15 cellular contexts compared by ENCODE assay signal in the genomic region with DNA sequence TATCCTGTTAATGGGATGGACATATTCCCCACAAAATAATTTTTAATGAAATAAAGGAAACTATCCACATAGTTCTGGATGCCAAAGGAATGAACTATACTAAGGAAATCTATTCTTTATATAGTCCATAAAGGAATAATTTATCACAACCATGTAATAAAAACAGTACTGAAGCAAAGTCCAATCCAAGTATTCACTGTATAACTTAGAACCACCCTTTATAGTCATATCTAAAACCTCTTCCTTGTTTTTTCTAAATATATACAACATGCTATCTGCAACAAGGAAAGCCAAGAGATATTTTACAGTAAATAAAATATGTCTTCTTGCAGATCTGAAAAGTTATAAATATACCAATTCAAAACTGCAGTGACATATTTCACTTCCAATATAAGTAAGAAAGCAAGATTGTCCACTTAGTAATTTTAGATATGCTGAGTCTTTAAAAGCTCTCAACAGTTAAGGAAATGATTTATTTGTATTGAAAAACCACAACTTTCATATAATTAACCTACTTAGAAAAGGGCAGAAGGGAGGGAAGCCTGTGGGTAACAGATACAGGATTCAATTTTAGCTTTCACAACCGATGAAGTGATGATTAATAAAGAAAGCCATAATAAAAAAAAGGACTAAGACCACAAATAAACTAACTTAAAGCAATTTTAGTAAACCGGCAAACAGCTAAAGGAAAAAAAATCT. TPM values are rescaled to one million over a fixed set of nuclear protein-coding genes. Genes with fewer than 3 reads are reported as not detected.
DNase-seq lines count a peak whose midpoint lies in the region; ATAC-seq and TF ChIP-seq lines count a peak whose summit lies in the region.
"Had no signal": no experiment of that assay in that cellular context is flagged by ENCODE, and none has a peak within 500 bp of the region (broad histone marks: within the 10 kb centered on the region; RNA-seq: fewer than 3 reads in every experiment).

No MANE protein-coding gene starts in this region.

- H3K9ac ChIP-seq in duodenal mucosa (ENCODE audit: low read depth in 1 of 2, low read length in 2 of 2) (no peak overlapping the region), endodermal cell (ENCODE audit: extremely low read depth, low read length, poor library complexity, severe bottlenecking) (no peak overlapping the region)

- intact Hi-C loops in activated naive CD4-positive, alpha-beta T cell treated with anti-CD3 and anti-CD28 coated beads for 36 hours (cut with micrococcal nuclease), result loop anchor here (1.0 to 10.0 kb wide), 2 partner anchors 8 to 831 kb away; a partner anchor contains a TSS
- intact Hi-C loops in sciatic nerve (cut with DNase I), result no loop called here

- CTCF ChIA-PET in activated naive CD4-positive, alpha-beta T cell treated with anti-CD3 and anti-CD28 coated beads for 36 hours (lab: Charles Lee), result interaction anchor here (1.7 kb wide), 1 partner anchor 11 kb away, joined by 3 read pairs; no protein-coding TSS in a partner anchor

- H3K27ac Mint-ChIP-seq in activated naive CD4-positive, alpha-beta T cell treated with anti-CD3 and anti-CD28 coated beads, Interleukin-2, amount 50 U/mL, for 72 hours, result no peak overlapping the region
- no peak overlapping the region for H3K27ac Mint-ChIP-seq in activated naive CD4-positive, alpha-beta T cell treated with anti-CD3 and anti-CD28 coated beads for 36 hours
- no peak overlapping the region for H3K27ac Mint-ChIP-seq in endodermal cell

- DNase-seq in activated naive CD4-positive, alpha-beta T cell treated with anti-CD3 and anti-CD28 coated beads, Interleukin-2, amount 50 U/mL, for 72 hours (ENCODE audit: low spot score in 2 of 2), result no peak
- no peak for DNase-seq in activated naive CD4-positive, alpha-beta T cell treated with anti-CD3 and anti-CD28 coated beads for 36 hours
- DNase-seq in endodermal cell, result no peak
- DNase-seq in KG1 (lab: John Stamatoyannopoulos, UW), result no peak
- no peak for DNase-seq in sciatic nerve (ENCODE audit: low spot score)
- DNase-seq: ACHN, DMS 273 treated with DMSO at 0.1 percent for 48 hours, IMR-90, OCI-M1 had no signal

- no peak for TF ChIP-seq CTCF in endodermal cell (conservative IDR thresholded peaks at IDR 0.05)

- no peaks in the 10 kb centered on the region for H3K9me3 ChIP-seq in duodenal mucosa (ENCODE audit: control insufficient read depth in 1 of 2, low read length in 2 of 2)
- no peaks in the 10 kb centered on the region for H3K9me3 ChIP-seq in endodermal cell (ENCODE audit: control insufficient read depth, low read length)
- H3K9me3 ChIP-seq: neutrophil had no signal

- peaks cover 65% of the 10 kb centered on the region for H3K4me1 Mint-ChIP-seq in activated naive CD4-positive, alpha-beta T cell treated with anti-CD3 and anti-CD28 coated beads for 36 hours (ENCODE audit: low read depth)
- H3K4me1 Mint-ChIP-seq in endodermal cell, result no peaks in the 10 kb centered on the region

- H3K36me3 Mint-ChIP-seq in activated naive CD4-positive, alpha-beta T cell treated with anti-CD3 and anti-CD28 coated beads, Interleukin-2, amount 50 U/mL, for 72 hours, result no peaks in the 10 kb centered on the region
- peaks cover 6% of the 10 kb centered on the region for H3K36me3 Mint-ChIP-seq in activated naive CD4-positive, alpha-beta T cell treated with anti-CD3 and anti-CD28 coated beads for 36 hours (ENCODE audit: low read depth)
- H3K36me3 Mint-ChIP-seq in endodermal cell (ENCODE audit: low read depth), result no peaks in the 10 kb centered on the region

- WGBS in endodermal cell (ENCODE audit: insufficient coverage in 1 of 2, insufficient read length in 1 of 2), 2 experiments, result 80% methylated on average over 1 of the region's 2 CpGs; no CpG with 5 or more reads in 1 of the 2 experiments

- H3K36me3 ChIP-seq in duodenal mucosa (ENCODE audit: control insufficient read depth in 1 of 2, insufficient read depth in 2 of 2, low read length in 2 of 2) (peaks cover 0 to 6% of the 10 kb centered on the region in 2 donors), endodermal cell (ENCODE audit: control insufficient read depth, insufficient read depth, low read length) (no peaks in the 10 kb centered on the region)
- H3K36me3 ChIP-seq: neutrophil had no signal

- H3K27me3 ChIP-seq in duodenal mucosa (ENCODE audit: control insufficient read depth in 1 of 2, insufficient read depth in 2 of 2, low read length in 2 of 2) (no peaks in the 10 kb centered on the region), endodermal cell (ENCODE audit: control insufficient read depth, insufficient read depth, low read length, poor library complexity, severe bottlenecking) (peaks cover 2% of the 10 kb centered on the region)

- peak overlapping the region; percentile 6 to 37 for H3K4me3 ChIP-seq in duodenal mucosa (ENCODE audit: low read depth in 1 of 2, low read length in 2 of 2)
- H3K4me3 ChIP-seq in endodermal cell (ENCODE audit: low read length), result no peak overlapping the region
- H3K4me3 ChIP-seq: coronary artery, skin epidermis had no signal

- no peak overlapping the region for H3K4me3 Mint-ChIP-seq in activated naive CD4-positive, alpha-beta T cell treated with anti-CD3 and anti-CD28 coated beads for 36 hours
- H3K4me3 Mint-ChIP-seq in endodermal cell, result no peak overlapping the region

- H3K9me3 Mint-ChIP-seq in activated naive CD4-positive, alpha-beta T cell treated with anti-CD3 and anti-CD28 coated beads, Interleukin-2, amount 50 U/mL, for 72 hours, result no peaks in the 10 kb centered on the region
- no peaks in the 10 kb centered on the region for H3K9me3 Mint-ChIP-seq in activated naive CD4-positive, alpha-beta T cell treated with anti-CD3 and anti-CD28 coated beads for 36 hours
- H3K9me3 Mint-ChIP-seq in endodermal cell, result no peaks in the 10 kb centered on the region

- peaks cover 22 to 49% of the 10 kb centered on the region in 2 donors for H3K4me1 ChIP-seq in duodenal mucosa (ENCODE audit: control insufficient read depth in 1 of 2, insufficient read depth in 2 of 2, low read length in 2 of 2)
- H3K4me1 ChIP-seq in endodermal cell (ENCODE audit: control insufficient read depth, insufficient read depth, low read length), result no peaks in the 10 kb centered on the region

- peak; percentile 20 to 79 for ATAC-seq in activated naive CD4-positive, alpha-beta T cell treated with anti-CD3 and anti-CD28 coated beads, Interleukin-2, amount 50 U/mL, for 72 hours
- peak; percentile 58 for ATAC-seq in HG03460 (IDR thresholded peaks at IDR 0.05; ENCODE audit: unreplicated experiment)
- no peak for ATAC-seq in GM21360 (IDR thresholded peaks at IDR 0.05; ENCODE audit: unreplicated experiment)
- ATAC-seq in sciatic nerve, result no peak

- H3K27me3 Mint-ChIP-seq in activated naive CD4-positive, alpha-beta T cell treated with anti-CD3 and anti-CD28 coated beads for 36 hours (ENCODE audit: low read depth), result no peaks in the 10 kb centered on the region
- H3K27me3 Mint-ChIP-seq in endodermal cell (ENCODE audit: insufficient read depth), result peaks cover 7% of the 10 kb centered on the region

- H3K27ac ChIP-seq in duodenal mucosa (ENCODE audit: low read depth, low read length), result no peak overlapping the region
- H3K27ac ChIP-seq in endodermal cell (ENCODE audit: low read depth, low read length), result no peak overlapping the region
- H3K27ac ChIP-seq: coronary artery, neutrophil, skin epidermis had no signal

RNA-seq across cellular contexts. Expression of a gene that starts 8.0 kb away (rescaled TPM):
- 1 to 10 TPM; 6.0 to 7.1 TPM for total RNA-seq in activated naive CD4-positive, alpha-beta T cell treated with anti-CD3 and anti-CD28 coated beads, Interleukin-2, amount 50 U/mL, for 72 hours
- total RNA-seq in activated naive CD4-positive, alpha-beta T cell treated with anti-CD3 and anti-CD28 coated beads for 36 hours, result 1 to 10 TPM; 5.3 to 6.1 TPM
- total RNA-seq in endodermal cell, result under 1 TPM; 0.44 to 0.82 TPM
- 0.25 TPM for polyA plus RNA-seq in endodermal cell (2013, experiment 1 of 2)
- polyA plus RNA-seq in endodermal cell (2013, experiment 2 of 2), result 0.21 TPM
- total RNA-seq in sciatic nerve, result 26.2 TPM

Comparison
In these comparisons a context has a peak if more than half of its experiments do, and no peak if none do; other contexts are left out.
1. ATAC-seq: peak in activated naive CD4-positive, alpha-beta T cell treated with anti-CD3 and anti-CD28 coated beads, Interleukin-2, amount 50 U/mL, for 72 hours (2 of 2) and HG03460 (single experiment); none in GM21360 (single experiment) and sciatic nerve (single experiment).